17 cellular contexts compared by ENCODE assay signal in the genomic region with DNA sequence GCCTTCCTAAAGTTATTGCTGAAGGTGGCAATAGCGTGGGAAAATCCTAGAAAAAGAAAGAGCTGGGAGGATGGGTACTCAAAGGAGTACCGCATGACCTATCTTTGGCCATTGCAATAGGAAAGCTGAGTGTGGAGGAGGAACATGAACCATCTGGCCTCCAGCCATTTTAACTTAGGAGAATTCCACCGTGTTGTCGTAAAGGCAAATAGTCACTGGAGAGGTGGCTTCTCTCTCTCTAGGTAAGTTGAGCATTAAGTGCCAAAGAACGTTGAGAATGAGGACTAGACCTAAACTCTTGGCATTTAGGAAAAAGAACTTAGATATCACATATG.
"Had no signal": no experiment of that assay in that cellular context is flagged by ENCODE, and none has a peak within 500 bp of the region (broad histone marks: within the 10 kb centered on the region; RNA-seq: fewer than 3 reads in every experiment).

No MANE protein-coding gene starts in this region.

- FAIRE-seq: pancreas, urothelium cell line had no signal

- H3K36me3 Mint-ChIP-seq: immature natural killer cell; naive thymus-derived CD8-positive, alpha-beta T cell; stimulated activated naive B cell treated with anti-CD40 and anti-IgM and Interleukin-4, amounts not matched to agents 10 μg/mL and 1 μg/mL and 100 μg/mL, for 72 hours had no signal

- H3K27me3 ChIP-seq: left lung, pancreas, stomach, testis, thyroid gland, upper lobe of right lung had no signal

- H3K4me3 Mint-ChIP-seq: immature natural killer cell, nephron, neural crest cell had no signal

- H3K4me3 ChIP-seq: left lung, lower lobe of right lung, pancreas, prostate gland, skin epidermis, stomach, testis, thyroid gland, upper lobe of right lung had no signal

- H3K9me3 ChIP-seq: left lung, lower lobe of right lung, pancreas, prostate gland, stomach, testis, thyroid gland, upper lobe of right lung had no signal

- H3K4me1 Mint-ChIP-seq: nephron had no signal

- DNase-seq: kidney, left lung, lower lobe of right lung, right cardiac atrium, upper lobe of right lung had no signal

- H3K9me3 Mint-ChIP-seq: immature natural killer cell; naive thymus-derived CD8-positive, alpha-beta T cell; nephron; neural crest cell; stimulated activated naive B cell treated with anti-CD40 and anti-IgM and Interleukin-4, amounts not matched to agents 10 μg/mL and 1 μg/mL and 100 μg/mL, for 72 hours had no signal

- H3K27ac Mint-ChIP-seq: nephron had no signal

- H3K27ac ChIP-seq: left lung, lower lobe of right lung, pancreas, prostate gland, skin epidermis, stomach, testis, thyroid gland, upper lobe of right lung had no signal

- H3K36me3 ChIP-seq: left lung, pancreas, prostate gland, stomach, thyroid gland, upper lobe of right lung had no signal

- H3K27me3 Mint-ChIP-seq: naive thymus-derived CD8-positive, alpha-beta T cell; stimulated activated naive B cell treated with anti-CD40 and anti-IgM and Interleukin-4, amounts not matched to agents 10 μg/mL and 1 μg/mL and 100 μg/mL, for 72 hours had no signal

- H3K4me1 ChIP-seq: left lung, lower lobe of right lung, prostate gland, stomach, testis, upper lobe of right lung had no signal
